ENCODE assay signal across 10 cellular contexts in the genomic region with DNA sequence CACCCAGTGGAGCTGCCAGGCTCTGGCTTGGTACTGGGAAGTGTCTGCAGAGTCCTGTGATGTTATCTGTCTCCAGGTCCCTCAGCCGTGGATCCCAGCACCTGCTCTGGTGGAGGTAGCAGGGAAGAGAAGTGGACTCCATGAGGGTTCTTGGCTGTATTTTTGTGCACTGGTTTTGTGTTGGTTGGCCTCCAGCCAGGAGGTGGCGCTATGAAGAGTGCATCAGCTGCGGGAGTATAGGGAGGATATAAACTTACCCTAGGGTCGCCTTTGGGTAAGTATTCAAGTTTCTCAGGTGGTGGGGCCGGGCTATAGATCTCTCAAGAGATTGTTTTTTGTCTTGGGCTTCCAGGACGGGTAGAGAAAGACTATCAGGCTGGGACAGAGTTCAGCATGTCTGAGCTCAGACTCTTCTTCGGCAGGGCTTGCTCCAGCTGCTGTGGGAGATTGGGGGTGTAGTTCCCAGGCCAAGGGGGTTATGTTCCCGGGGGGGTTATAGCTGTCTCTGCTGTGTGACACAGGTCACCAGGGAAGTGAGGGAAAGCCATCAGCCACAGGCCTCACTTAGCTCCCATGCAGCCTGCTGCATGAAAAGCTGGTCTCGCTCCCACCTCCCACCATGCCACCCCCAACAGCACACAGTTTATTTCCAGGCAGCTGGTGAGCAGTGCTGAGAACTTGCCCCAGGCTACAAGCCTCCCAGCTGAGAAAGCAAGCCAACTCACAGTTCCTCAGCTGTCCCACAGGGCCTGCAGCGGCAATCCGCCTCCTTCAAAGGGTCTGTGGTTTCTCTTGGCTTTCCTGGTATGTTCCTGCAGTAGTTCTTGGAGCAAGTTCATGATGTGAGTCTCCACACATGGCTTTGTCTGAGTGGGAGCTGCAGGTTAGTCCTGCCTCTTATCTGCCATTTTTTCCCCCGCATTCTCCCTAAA.
DNase-seq lines count a peak whose midpoint lies in the region; ATAC-seq and TF ChIP-seq lines count a peak whose summit lies in the region.
"Had no signal": no experiment of that assay in that cellular context is flagged by ENCODE, and none has a peak within 500 bp of the region (broad histone marks: within the 10 kb centered on the region; RNA-seq: fewer than 3 reads in every experiment).

No MANE protein-coding gene starts in this region.

- H3K9me3 Mint-ChIP-seq in activated CD4-positive, alpha-beta memory T cell treated with anti-CD3 and anti-CD28 coated beads for 36 hours = peaks cover 28% of the 10 kb centered on the region

- no peaks in the 10 kb centered on the region for H3K27me3 Mint-ChIP-seq in activated CD4-positive, alpha-beta memory T cell treated with anti-CD3 and anti-CD28 coated beads for 36 hours

- no peak overlapping the region for H2BK12ac ChIP-seq in mesenchymal stem cell (ENCODE audit: low read length in 2 of 2)

- CTCF ChIA-PET in activated CD4-positive, alpha-beta memory T cell treated with anti-CD3 and anti-CD28 coated beads for 36 hours (lab: Charles Lee) = no interaction called here

- H3K4me1 ChIP-seq in mesenchymal stem cell (ENCODE audit: control insufficient read depth, insufficient read depth, low read depth, low read length) (peaks cover 14% of the 10 kb centered on the region), body of pancreas (no peaks in the 10 kb centered on the region)

- no peak overlapping the region for H3K23ac ChIP-seq in mesenchymal stem cell (ENCODE audit: low read length in 2 of 2)

- H3K27ac Mint-ChIP-seq in activated CD4-positive, alpha-beta memory T cell treated with anti-CD3 and anti-CD28 coated beads for 36 hours = no peak overlapping the region

- POLR2A ChIA-PET in activated CD4-positive, alpha-beta memory T cell treated with anti-CD3 and anti-CD28 coated beads for 36 hours (lab: Charles Lee) = no interaction called here

- no peak overlapping the region for H2AFZ ChIP-seq in mesenchymal stem cell (ENCODE audit: low read depth, low read length)

- 90% methylated on average over 10 of the region's 12 CpGs for WGBS in mesenchymal stem cell
- WGBS in body of pancreas, 2 donors = 93 to 95% methylated on average over 9 to 12 of the region's 12 CpGs

- no peak overlapping the region for H3K18ac ChIP-seq in mesenchymal stem cell (ENCODE audit: low read depth in 1 of 2, low read length in 2 of 2)

- H3K4me3 ChIP-seq in LNCaP clone FGC (ENCODE audit: low read depth, low read length) (no peak overlapping the region), brain microvascular endothelial cell (ENCODE audit: low read depth, low read length) (no peak overlapping the region), mesenchymal stem cell (ENCODE audit: insufficient read depth in 1 of 2, low read depth in 1 of 2, low read length in 2 of 2) (no peak overlapping the region), body of pancreas (no peak overlapping the region)
- H3K4me3 ChIP-seq: coronary artery had no signal

- no peak overlapping the region for H3K4me2 ChIP-seq in mesenchymal stem cell (ENCODE audit: low read length, poor library complexity, severe bottlenecking)

- H3K4me3 Mint-ChIP-seq in activated CD4-positive, alpha-beta memory T cell treated with anti-CD3 and anti-CD28 coated beads for 36 hours = no peak overlapping the region

- H3K27ac ChIP-seq in brain microvascular endothelial cell (peak overlapping the region; percentile 87), mesenchymal stem cell (ENCODE audit: low read length, poor library complexity, severe bottlenecking) (peak overlapping the region; percentile 85), body of pancreas (no peak overlapping the region)
- H3K27ac ChIP-seq: coronary artery had no signal

- H2BK15ac ChIP-seq in mesenchymal stem cell (ENCODE audit: low read depth, poor library complexity, severe bottlenecking) = no peak overlapping the region

- peak overlapping the region; percentile 54 for H2AK5ac ChIP-seq in mesenchymal stem cell (ENCODE audit: low read length, severe bottlenecking)

- no peak overlapping the region for H3K14ac ChIP-seq in mesenchymal stem cell (ENCODE audit: low read length in 2 of 2)

- TF ChIP-seq CTCF in LNCaP clone FGC (IDR thresholded peaks at IDR 0.05; ENCODE audit: control insufficient read depth, extremely low read depth, insufficient read depth) (0 out of 2 replicates have a peak, but pooled peaks have one; percentile 16), brain microvascular endothelial cell (IDR thresholded peaks at IDR 0.05; ENCODE audit: low read depth, low read length, missing control alignments) (peak; percentile 60), body of pancreas (IDR thresholded peaks at IDR 0.05) (no peak)

- peaks cover 41% of the 10 kb centered on the region for H3K36me3 Mint-ChIP-seq in activated CD4-positive, alpha-beta memory T cell treated with anti-CD3 and anti-CD28 coated beads for 36 hours

- H3K4me1 Mint-ChIP-seq in activated CD4-positive, alpha-beta memory T cell treated with anti-CD3 and anti-CD28 coated beads for 36 hours (ENCODE audit: low read depth) = no peaks in the 10 kb centered on the region

- no peak overlapping the region for H4K91ac ChIP-seq in mesenchymal stem cell (ENCODE audit: low read length)

- intact Hi-C loops in body of pancreas (cut with DNase I) = no loop called here
- intact Hi-C loops in activated CD4-positive, alpha-beta memory T cell treated with anti-CD3 and anti-CD28 coated beads for 36 hours (cut with micrococcal nuclease) = no loop called here

- ATAC-seq in body of pancreas (no peak), GM21717 (IDR thresholded peaks at IDR 0.05; ENCODE audit: unreplicated experiment) (no peak)

- H3K9ac ChIP-seq in mesenchymal stem cell (ENCODE audit: low read length) = no peak overlapping the region

- in situ Hi-C loops in brain microvascular endothelial cell (cut with HindIII; ENCODE audit: low pct_ligation_motif_present, low sequenced_read_pairs) = no loop called here

- peaks cover 13% of the 10 kb centered on the region for H3K9me3 ChIP-seq in mesenchymal stem cell (ENCODE audit: control insufficient read depth, low read length)
- H3K9me3 ChIP-seq in body of pancreas = no peaks in the 10 kb centered on the region

- TF ChIP-seq POLR2A in body of pancreas (IDR thresholded peaks at IDR 0.05) = no peak

- peak overlapping the region; percentile 21 for H2BK5ac ChIP-seq in mesenchymal stem cell (ENCODE audit: low read depth, low read length, poor library complexity, severe bottlenecking)

- H3K27me3 ChIP-seq in brain microvascular endothelial cell (replicated peaks) = no peaks in the 10 kb centered on the region
- peaks cover 0 to 4% of the 10 kb centered on the region in 2 experiments for H3K27me3 ChIP-seq in mesenchymal stem cell (ENCODE audit: control insufficient read depth in 1 of 2, insufficient read depth in 1 of 2, low read length in 2 of 2)
- H3K27me3 ChIP-seq in body of pancreas = no peaks in the 10 kb centered on the region

- DNase-seq in EL = peak; percentile 98
- DNase-seq in LNCaP clone FGC (ENCODE audit: low read depth) = no peak
- DNase-seq in brain microvascular endothelial cell = peak; percentile 97
- DNase-seq in mesenchymal stem cell = peak; percentile 91
- no peak for DNase-seq in body of pancreas
- DNase-seq in activated CD4-positive, alpha-beta memory T cell treated with anti-CD3 and anti-CD28 coated beads for 36 hours = no peak
- DNase-seq in DMS153 treated with DMSO at 0.1 percent for 48 hours (lab: John Stamatoyannopoulos, UW; ENCODE audit: unreplicated experiment) = no peak
- DNase-seq: NCI-H1105 had no signal

- peak overlapping the region in 1 of 2 experiments; percentile 40 for H3K4ac ChIP-seq in mesenchymal stem cell (ENCODE audit: low read depth in 1 of 2, low read length in 2 of 2)

- no peak overlapping the region for H2BK120ac ChIP-seq in mesenchymal stem cell (ENCODE audit: low read depth, low read length)

- H3K79me1 ChIP-seq in mesenchymal stem cell (replicated peaks; ENCODE audit: low read length, poor library complexity, severe bottlenecking) = peaks cover 6% of the 10 kb centered on the region

- H3K36me3 ChIP-seq in brain microvascular endothelial cell (replicated peaks) (no peaks in the 10 kb centered on the region), mesenchymal stem cell (ENCODE audit: control insufficient read depth in 1 of 2, insufficient read depth in 2 of 2, low read depth in 1 of 2, low read length in 2 of 2) (no peaks in the 10 kb centered on the region), body of pancreas (replicated peaks in 1 of 2; ENCODE audit: insufficient read depth in 1 of 2, low read depth in 2 of 2) (no peaks in the 10 kb centered on the region)

- no peak overlapping the region for H4K8ac ChIP-seq in mesenchymal stem cell (ENCODE audit: low read length)

Comparison
In these comparisons a context has a peak if more than half of its experiments do, and no peak if none do; other contexts are left out.
1. DNase-seq: peak in EL (single experiment), brain microvascular endothelial cell (single experiment) and mesenchymal stem cell (single experiment); none in LNCaP clone FGC (single experiment), body of pancreas (0 of 4), activated CD4-positive, alpha-beta memory T cell treated with anti-CD3 and anti-CD28 coated beads for 36 hours (single experiment) and DMS153 treated with DMSO at 0.1 percent for 48 hours (single experiment).
2. CTCF ChIP-seq: peak in LNCaP clone FGC (single experiment) and brain microvascular endothelial cell (single experiment); none in body of pancreas (0 of 7).
3. H3K27ac ChIP-seq: peak in brain microvascular endothelial cell (single experiment) and mesenchymal stem cell (single experiment); none in body of pancreas (0 of 4).